In genomic region chr2:143371616-143372015, GRCh38 we compare ENCODE assay signal across 33 cellular contexts.
"Had no signal": no experiment of that assay in that cellular context is flagged by ENCODE, and none has a peak within 500 bp of the region (broad histone marks: within the 10 kb centered on the region; RNA-seq: fewer than 3 reads in every experiment).

No MANE protein-coding gene starts in this region.

- H3K9me3 ChIP-seq: esophagus muscularis mucosa, left lung, lower lobe of right lung, pancreas, prostate gland, sigmoid colon, stomach, thyroid gland, upper lobe of left lung, vagina had no signal

- H3K27me3 Mint-ChIP-seq: activated B cell treated with CpG ODN at 0.5 μM for 24 hours; activated naive CD8-positive, alpha-beta T cell treated with anti-CD3 and anti-CD28 coated beads, Interleukin-2, amount 50 U/mL, for 24 hours; central memory CD8-positive, alpha-beta T cell; naive thymus-derived CD8-positive, alpha-beta T cell; stimulated activated naive B cell treated with anti-CD40 and anti-IgM and Interleukin-4, amounts not matched to agents 10 μg/mL and 1 μg/mL and 100 μg/mL, for 72 hours had no signal

- H3K27me3 ChIP-seq: esophagus muscularis mucosa, left lung, pancreas, sigmoid colon, stomach, thyroid gland, upper lobe of left lung, vagina had no signal

- H3K36me3 ChIP-seq: esophagus muscularis mucosa, left lung, lower lobe of right lung, pancreas, prostate gland, sigmoid colon, stomach, thyroid gland, upper lobe of left lung, vagina had no signal

- FAIRE-seq: bronchial epithelial cell, colon, islet of Langerhans, pancreas had no signal

- H3K4me1 Mint-ChIP-seq: neural crest cell had no signal

- DNase-seq: activated B cell treated with CpG ODN at 0.5 μM for 24 hours; activated CD8-positive, alpha-beta memory T cell treated with anti-CD3 and anti-CD28 coated beads, Interleukin-2, amount 50 U/mL, for 4 hours; activated gamma-delta T cell; activated naive CD4-positive, alpha-beta T cell treated with anti-CD3 and anti-CD28 coated beads, Interleukin-2, amount 50 U/mL, for 16 hours; activated naive CD8-positive, alpha-beta T cell treated with anti-CD3 and anti-CD28 coated beads, Interleukin-2, amount 50 U/mL, for 24 hours; activated T-cell treated with anti-CD3 and anti-CD28 coated beads, Interleukin-2, amount 50 U/mL, for 1 hour; dermis blood vessel endothelial cell; effector CD4-positive, alpha-beta T cell; foreskin melanocyte; lower lobe of right lung; mesenchymal stem cell; naive thymus-derived CD8-positive, alpha-beta T cell; nucleus accumbens; pancreas; sigmoid colon; stimulated activated CD4-positive, alpha-beta T cell treated with anti-CD3 and anti-CD28 coated beads, Interleukin-15, amount 100 ng/mL, for 24 hours; stimulated activated CD4-positive, alpha-beta T cell treated with anti-CD3 and anti-CD28 coated beads, Interleukin-2, amount 100 ng/mL, for 24 hours; stimulated activated naive B cell treated with anti-CD40 and anti-IgM and Interleukin-4, amounts not matched to agents 10 μg/mL and 1 μg/mL and 100 μg/mL, for 72 hours; stomach; T-helper 2 cell; thyroid gland; upper lobe of left lung had no signal

- H3K27ac Mint-ChIP-seq: activated B cell treated with CpG ODN at 0.5 μM for 24 hours; activated naive CD8-positive, alpha-beta T cell treated with anti-CD3 and anti-CD28 coated beads, Interleukin-2, amount 50 U/mL, for 24 hours; activated T-helper 1 cell treated with anti-CD3 and anti-CD28 coated beads, Interleukin-12 subunit alpha, Interleukin-12 subunit beta, Interleukin-2, Interleukin-4 antibody, amounts not matched to agents 30 ng/mL and 10 ng/mL and 1 ng/mL, durations not matched to agents 14 hours and 24 hours and 36 hours; stimulated activated naive B cell treated with anti-CD40 and anti-IgM and Interleukin-4, amounts not matched to agents 10 μg/mL and 1 μg/mL and 100 μg/mL, for 72 hours had no signal

- H3K4me3 ChIP-seq: esophagus muscularis mucosa, left lung, lower lobe of right lung, pancreas, prostate gland, sigmoid colon, smooth muscle cell, stomach, thyroid gland, upper lobe of left lung, vagina had no signal

- H3K4me3 Mint-ChIP-seq: activated B cell treated with CpG ODN at 0.5 μM for 24 hours; activated naive CD8-positive, alpha-beta T cell treated with anti-CD3 and anti-CD28 coated beads, Interleukin-2, amount 50 U/mL, for 24 hours; activated T-helper 1 cell treated with anti-CD3 and anti-CD28 coated beads, Interleukin-12 subunit alpha, Interleukin-12 subunit beta, Interleukin-2, Interleukin-4 antibody, amounts not matched to agents 30 ng/mL and 10 ng/mL and 1 ng/mL, durations not matched to agents 14 hours and 24 hours and 36 hours; central memory CD8-positive, alpha-beta T cell; naive thymus-derived CD8-positive, alpha-beta T cell; neural crest cell; stimulated activated naive B cell treated with anti-CD40 and anti-IgM and Interleukin-4, amounts not matched to agents 10 μg/mL and 1 μg/mL and 100 μg/mL, for 72 hours had no signal

- H3K27ac ChIP-seq: esophagus muscularis mucosa, left lung, lower lobe of right lung, pancreas, prostate gland, sigmoid colon, stomach, thyroid gland, upper lobe of left lung, vagina had no signal

- H3K4me2 ChIP-seq: smooth muscle cell had no signal

- H3K9me3 Mint-ChIP-seq: activated B cell treated with CpG ODN at 0.5 μM for 24 hours; activated naive CD8-positive, alpha-beta T cell treated with anti-CD3 and anti-CD28 coated beads, Interleukin-2, amount 50 U/mL, for 24 hours; activated T-helper 1 cell treated with anti-CD3 and anti-CD28 coated beads, Interleukin-12 subunit alpha, Interleukin-12 subunit beta, Interleukin-2, Interleukin-4 antibody, amounts not matched to agents 30 ng/mL and 10 ng/mL and 1 ng/mL, durations not matched to agents 14 hours and 24 hours and 36 hours; central memory CD8-positive, alpha-beta T cell; naive thymus-derived CD8-positive, alpha-beta T cell; neural crest cell; stimulated activated naive B cell treated with anti-CD40 and anti-IgM and Interleukin-4, amounts not matched to agents 10 μg/mL and 1 μg/mL and 100 μg/mL, for 72 hours had no signal

- H3K4me1 ChIP-seq: esophagus muscularis mucosa, left lung, lower lobe of right lung, pancreas, prostate gland, sigmoid colon, stomach, thyroid gland, upper lobe of left lung, vagina had no signal

- ATAC-seq: activated naive CD8-positive, alpha-beta T cell treated with anti-CD3 and anti-CD28 coated beads, Interleukin-2, amount 50 U/mL, for 24 hours; left lung; lower lobe of right lung; naive thymus-derived CD8-positive, alpha-beta T cell; pancreas; stimulated activated naive B cell treated with anti-CD40 and anti-IgM and Interleukin-4, amounts not matched to agents 10 μg/mL and 1 μg/mL and 100 μg/mL, for 72 hours had no signal
